Comparison of ENCODE assay signal across 8 cellular contexts in the genomic region with DNA sequence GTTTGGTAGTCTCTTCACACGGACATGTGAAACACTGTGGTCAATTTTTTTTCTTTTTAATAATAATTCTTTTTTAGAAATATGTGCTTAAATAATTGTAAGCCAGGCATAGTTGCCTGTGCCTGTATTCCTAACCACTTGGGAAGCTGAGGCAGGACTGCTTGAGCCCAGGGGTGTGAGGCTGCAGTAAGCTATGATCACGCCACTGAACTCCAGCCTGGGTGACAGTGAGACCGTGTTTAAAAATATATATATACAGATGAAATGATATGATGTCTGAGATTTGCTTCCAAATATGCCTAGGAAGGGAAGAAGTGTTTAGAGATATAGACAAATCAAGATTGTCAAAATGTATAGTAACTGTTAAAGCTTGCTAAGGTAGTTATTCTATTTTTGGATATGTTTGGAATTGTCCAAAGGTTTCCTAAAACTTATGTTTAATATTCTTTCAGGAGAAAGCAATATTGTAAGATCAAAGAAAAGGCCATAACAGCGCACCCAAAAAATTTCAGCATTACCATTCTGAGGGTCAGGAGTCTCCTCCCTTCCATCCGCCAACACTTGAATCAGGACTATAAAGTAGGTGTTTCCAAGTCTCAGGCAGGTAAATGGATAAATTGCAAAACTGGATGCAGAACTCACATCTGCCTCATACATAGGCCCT. TPM values are rescaled to one million over a fixed set of nuclear protein-coding genes. Genes with fewer than 3 reads are reported as not detected.
DNase-seq lines count a peak whose midpoint lies in the region; ATAC-seq and TF ChIP-seq lines count a peak whose summit lies in the region.

No MANE protein-coding gene starts in this region.

- peak overlapping the region in 2 of 3 donors; percentile 24 to 79 for H3K4me3 ChIP-seq in thyroid gland (replicated peaks in 1 of 3)

- no peaks in the 10 kb centered on the region for H3K9me3 ChIP-seq in thyroid gland

- peak overlapping the region; percentile 100 for H3K4me3 Mint-ChIP-seq in activated T-cell treated with anti-CD3 and anti-CD28 coated beads, Interleukin-2, amount 50 U/mL, for 4 hours
- peak overlapping the region; percentile 95 for H3K4me3 Mint-ChIP-seq in activated naive CD8-positive, alpha-beta T cell treated with anti-CD3 and anti-CD28 coated beads, Interleukin-2, amount 50 U/mL, for 24 hours

- no peak for DNase-seq in activated T-cell treated with anti-CD3 and anti-CD28 coated beads, Interleukin-2, amount 50 U/mL, for 4 hours
- no peak for DNase-seq in activated T-cell treated with anti-CD3 and anti-CD28 coated beads, Interleukin-2, amount 50 U/mL, for 48 hours
- no peak for DNase-seq in activated naive CD8-positive, alpha-beta T cell treated with anti-CD3 and anti-CD28 coated beads, Interleukin-2, amount 50 U/mL, for 24 hours
- DNase-seq in thyroid gland, result no peak
- no peak for DNase-seq in hippocampal formation (lab: John Stamatoyannopoulos, UW)
- no peak for DNase-seq in germinal center (ENCODE audit: low spot score)

- TF ChIP-seq CTCF in thyroid gland (IDR thresholded peaks at IDR 0.05), result no peak

- H3K27ac ChIP-seq in layer of hippocampus (ENCODE audit: low read depth, low read length) (peak overlapping the region; percentile 93), thyroid gland (peak overlapping the region; percentile 94 to 97 (median 97))

- no peaks in the 10 kb centered on the region for H3K9me3 Mint-ChIP-seq in activated T-cell treated with anti-CD3 and anti-CD28 coated beads, Interleukin-2, amount 50 U/mL, for 4 hours
- no peaks in the 10 kb centered on the region for H3K9me3 Mint-ChIP-seq in activated naive CD8-positive, alpha-beta T cell treated with anti-CD3 and anti-CD28 coated beads, Interleukin-2, amount 50 U/mL, for 24 hours

- no peak for ATAC-seq in activated T-cell treated with anti-CD3 and anti-CD28 coated beads, Interleukin-2, amount 50 U/mL, for 4 hours
- ATAC-seq in HG03139 (IDR thresholded peaks at IDR 0.05; ENCODE audit: unreplicated experiment), result peak; percentile 11
- peak; percentile 2 for ATAC-seq in activated naive CD8-positive, alpha-beta T cell treated with anti-CD3 and anti-CD28 coated beads, Interleukin-2, amount 50 U/mL, for 24 hours

- peaks cover 17% of the 10 kb centered on the region for H3K36me3 Mint-ChIP-seq in activated T-cell treated with anti-CD3 and anti-CD28 coated beads, Interleukin-2, amount 50 U/mL, for 4 hours (ENCODE audit: insufficient read depth)
- peaks cover 36% of the 10 kb centered on the region for H3K36me3 Mint-ChIP-seq in activated naive CD8-positive, alpha-beta T cell treated with anti-CD3 and anti-CD28 coated beads, Interleukin-2, amount 50 U/mL, for 24 hours (ENCODE audit: low read depth)

- H3K27ac Mint-ChIP-seq in activated naive CD8-positive, alpha-beta T cell treated with anti-CD3 and anti-CD28 coated beads, Interleukin-2, amount 50 U/mL, for 24 hours, result peak overlapping the region; percentile 96

- intact Hi-C loops in thyroid gland (cut with DNase I), result loop anchor here (5.0 kb wide), 1 partner anchor 55 kb away; a partner anchor contains a TSS

- peaks cover 20 to 33% of the 10 kb centered on the region in 2 donors for H3K4me1 ChIP-seq in thyroid gland

- no peaks in the 10 kb centered on the region for H3K27me3 Mint-ChIP-seq in activated T-cell treated with anti-CD3 and anti-CD28 coated beads, Interleukin-2, amount 50 U/mL, for 4 hours (ENCODE audit: low read depth)
- peaks cover 2% of the 10 kb centered on the region for H3K27me3 Mint-ChIP-seq in activated naive CD8-positive, alpha-beta T cell treated with anti-CD3 and anti-CD28 coated beads, Interleukin-2, amount 50 U/mL, for 24 hours

- H3K27me3 ChIP-seq in layer of hippocampus (ENCODE audit: control insufficient read depth, insufficient read depth, low read length), result no peaks in the 10 kb centered on the region
- no peaks in the 10 kb centered on the region for H3K27me3 ChIP-seq in thyroid gland

- no peaks in the 10 kb centered on the region for H3K36me3 ChIP-seq in thyroid gland

- peaks cover 54% of the 10 kb centered on the region for H3K4me1 Mint-ChIP-seq in activated T-cell treated with anti-CD3 and anti-CD28 coated beads, Interleukin-2, amount 50 U/mL, for 4 hours (ENCODE audit: low read depth)
- peaks cover 77% of the 10 kb centered on the region for H3K4me1 Mint-ChIP-seq in activated naive CD8-positive, alpha-beta T cell treated with anti-CD3 and anti-CD28 coated beads, Interleukin-2, amount 50 U/mL, for 24 hours

- TF ChIP-seq POLR2A in thyroid gland (IDR thresholded peaks at IDR 0.05), result no peak

- WGBS in thyroid gland, 2 donors, result 45 to 48% methylated on average over 5 of the region's 5 CpGs

RNA-seq across cellular contexts. Expression of a gene that starts 0.6 kb away (rescaled TPM):
- 100 to 1,000 TPM; 158 to 164 (median 162) TPM for total RNA-seq in activated T-cell treated with anti-CD3 and anti-CD28 coated beads, Interleukin-2, amount 50 U/mL, for 4 hours
- total RNA-seq in thyroid gland, result 100 to 1,000 TPM in 3 of 4 donors, 10 to 100 TPM in 1; 98.8 to 168 (median 137) TPM

RNA-seq across cellular contexts. Expression of a gene that starts 56.0 kb away (rescaled TPM):
- total RNA-seq in activated T-cell treated with anti-CD3 and anti-CD28 coated beads, Interleukin-2, amount 50 U/mL, for 4 hours, result 100 to 1,000 TPM; 163 to 180 (median 163) TPM
- 100 to 1,000 TPM; 179 to 198 (median 189) TPM for total RNA-seq in thyroid gland

RNA-seq across cellular contexts. Expression of a gene that starts 56.3 kb away (rescaled TPM):
- 100 to 1,000 TPM; 161 to 166 (median 165) TPM for total RNA-seq in activated T-cell treated with anti-CD3 and anti-CD28 coated beads, Interleukin-2, amount 50 U/mL, for 4 hours
- 100 to 1,000 TPM; 146 to 355 (median 270) TPM for total RNA-seq in thyroid gland

Comparison
In these comparisons a context has a peak if more than half of its experiments do, and no peak if none do; other contexts are left out.
1. ATAC-seq: peak in HG03139 (single experiment) and activated naive CD8-positive, alpha-beta T cell treated with anti-CD3 and anti-CD28 coated beads, Interleukin-2, amount 50 U/mL, for 24 hours (single experiment); none in activated T-cell treated with anti-CD3 and anti-CD28 coated beads, Interleukin-2, amount 50 U/mL, for 4 hours (0 of 2).